Comparison of ENCODE assay signal across 11 cellular contexts in the genomic region with DNA sequence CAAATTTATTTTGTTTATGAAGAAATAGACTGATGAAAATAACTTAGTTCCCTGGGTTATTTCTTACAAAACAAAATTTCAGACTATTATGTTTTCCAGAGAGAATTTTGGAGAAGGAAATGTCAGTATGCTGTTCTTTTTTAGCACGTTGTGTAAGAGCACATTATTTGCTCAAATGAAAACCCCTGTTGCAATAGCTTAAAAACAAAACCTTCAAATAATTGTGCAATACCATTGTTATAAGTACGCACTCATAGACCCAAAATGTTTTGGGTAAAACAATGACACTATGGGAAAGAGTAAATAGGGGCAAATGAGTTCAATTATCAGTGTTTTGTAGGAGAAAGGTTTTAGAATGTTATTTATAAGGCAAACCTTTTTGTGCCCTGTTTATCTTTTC. TPM values are rescaled to one million over a fixed set of nuclear protein-coding genes. Genes with fewer than 3 reads are reported as not detected.
DNase-seq lines count a peak whose midpoint lies in the region; ATAC-seq and TF ChIP-seq lines count a peak whose summit lies in the region.
"Had no signal": no experiment of that assay in that cellular context is flagged by ENCODE, and none has a peak within 500 bp of the region (broad histone marks: within the 10 kb centered on the region; RNA-seq: fewer than 3 reads in every experiment).

No MANE protein-coding gene starts in this region.

- CTCF ChIA-PET in activated CD4-positive, alpha-beta memory T cell treated with anti-CD3 and anti-CD28 coated beads for 36 hours (lab: Charles Lee): interaction anchor here (0.6 to 0.9 kb wide), 2 partner anchors 21 to 133 kb away, joined by 4 read pairs; no protein-coding TSS in a partner anchor

- intact Hi-C loops in left cardiac atrium (cut with DNase I): no loop called here
- intact Hi-C loops in stomach (cut with DNase I; ENCODE audit: low total_unique reads): no loop called here
- intact Hi-C loops in activated CD4-positive, alpha-beta memory T cell treated with anti-CD3 and anti-CD28 coated beads for 36 hours (cut with micrococcal nuclease): no loop called here

- no peaks in the 10 kb centered on the region for H3K9me3 ChIP-seq in stomach

- TF ChIP-seq CTCF in VCaP (conservative IDR thresholded peaks at IDR 0.05) (no peak), stomach (IDR thresholded peaks at IDR 0.05) (no peak)

- peaks cover 2% of the 10 kb centered on the region for H3K36me3 Mint-ChIP-seq in activated CD4-positive, alpha-beta memory T cell treated with anti-CD3 and anti-CD28 coated beads for 36 hours

- peaks cover 21% of the 10 kb centered on the region for H3K4me1 Mint-ChIP-seq in activated CD4-positive, alpha-beta memory T cell treated with anti-CD3 and anti-CD28 coated beads for 36 hours (ENCODE audit: low read depth)

- no peak overlapping the region for H3K4me3 ChIP-seq in stomach

- ATAC-seq in left cardiac atrium (peak; percentile 41 to 59), HG02938 (IDR thresholded peaks at IDR 0.05; ENCODE audit: unreplicated experiment) (no peak)

- no peaks in the 10 kb centered on the region for H3K9me3 Mint-ChIP-seq in activated CD4-positive, alpha-beta memory T cell treated with anti-CD3 and anti-CD28 coated beads for 36 hours

- no peak for TF ChIP-seq EP300 in stomach (IDR thresholded peaks at IDR 0.05)

- H3K36me3 ChIP-seq in stomach: no peaks in the 10 kb centered on the region
- H3K36me3 ChIP-seq: brain microvascular endothelial cell had no signal

- no peaks in the 10 kb centered on the region for H3K27me3 Mint-ChIP-seq in activated CD4-positive, alpha-beta memory T cell treated with anti-CD3 and anti-CD28 coated beads for 36 hours

- no peak overlapping the region for H3K27ac Mint-ChIP-seq in activated CD4-positive, alpha-beta memory T cell treated with anti-CD3 and anti-CD28 coated beads for 36 hours

- POLR2A ChIA-PET in activated CD4-positive, alpha-beta memory T cell treated with anti-CD3 and anti-CD28 coated beads for 36 hours (lab: Charles Lee): no interaction called here

- H3K4me1 ChIP-seq in stomach: peaks cover 38 to 82% (median 55%) of the 10 kb centered on the region in 4 donors

- H3K27me3 ChIP-seq in stomach: no peaks in the 10 kb centered on the region
- H3K27me3 ChIP-seq: brain microvascular endothelial cell had no signal

- WGBS in stomach, 5 donors: 20 to 58% (median 30%) methylated on average over 2 of the region's 2 CpGs

- no peak overlapping the region for H3K4me3 Mint-ChIP-seq in activated CD4-positive, alpha-beta memory T cell treated with anti-CD3 and anti-CD28 coated beads for 36 hours

- peak; percentile 10 for DNase-seq in GM04504 (ENCODE audit: low read depth)
- no peak for DNase-seq in left cardiac atrium
- no peak for DNase-seq in stomach
- no peak for DNase-seq in activated CD4-positive, alpha-beta memory T cell treated with anti-CD3 and anti-CD28 coated beads for 36 hours
- DNase-seq in globus pallidus (ENCODE audit: low spot score): no peak
- DNase-seq in Ammon's horn (ENCODE audit: low spot score): no peak
- DNase-seq: activated CD8-positive, alpha-beta memory T cell treated with anti-CD3 and anti-CD28 coated beads, Interleukin-2, amount 50 U/mL, for 4 hours; brain microvascular endothelial cell; NCI-H187 treated with DMSO at 0.1 percent for 48 hours had no signal

- TF ChIP-seq POLR2A in stomach (IDR thresholded peaks at IDR 0.05): no peak

- peak overlapping the region; percentile 87 for H3K27ac ChIP-seq in VCaP
- H3K27ac ChIP-seq in stomach: peak overlapping the region in 4 of 5 donors; percentile 38 to 85 (median 52)
- H3K27ac ChIP-seq: brain microvascular endothelial cell had no signal

RNA-seq across cellular contexts. Expression of gene VMP1, which starts 18.2 kb away (rescaled TPM):
- 100 to 1,000 TPM in 1 of 2 donors, 10 to 100 TPM in 1; 82.1 to 123 TPM for total RNA-seq in left cardiac atrium
- total RNA-seq in stomach: 100 to 1,000 TPM; 107 to 562 (median 214) TPM
- polyA plus RNA-seq in stomach: 100 to 1,000 TPM in 1 of 3 donors, 10 to 100 TPM in 2; 24.4 to 160 (median 51.6) TPM
- 100 to 1,000 TPM; 517 to 553 TPM for total RNA-seq in activated CD4-positive, alpha-beta memory T cell treated with anti-CD3 and anti-CD28 coated beads for 36 hours

RNA-seq across cellular contexts. Expression of gene PTRH2, which starts 18.5 kb away (rescaled TPM):
- total RNA-seq in left cardiac atrium: 10 to 100 TPM; 10.1 to 15.4 TPM
- 100 to 1,000 TPM in 1 of 5 donors, 10 to 100 TPM in 3, 1 to 10 TPM in 1; 4.3 to 107 (median 14.1) TPM for total RNA-seq in stomach
- 10 to 100 TPM; 20.2 to 38.0 (median 30.2) TPM for polyA plus RNA-seq in stomach
- 10 to 100 TPM; 35.9 TPM for total RNA-seq in activated CD4-positive, alpha-beta memory T cell treated with anti-CD3 and anti-CD28 coated beads for 36 hours
